ENCODE assay signal across 8 cellular contexts in the genomic region with DNA sequence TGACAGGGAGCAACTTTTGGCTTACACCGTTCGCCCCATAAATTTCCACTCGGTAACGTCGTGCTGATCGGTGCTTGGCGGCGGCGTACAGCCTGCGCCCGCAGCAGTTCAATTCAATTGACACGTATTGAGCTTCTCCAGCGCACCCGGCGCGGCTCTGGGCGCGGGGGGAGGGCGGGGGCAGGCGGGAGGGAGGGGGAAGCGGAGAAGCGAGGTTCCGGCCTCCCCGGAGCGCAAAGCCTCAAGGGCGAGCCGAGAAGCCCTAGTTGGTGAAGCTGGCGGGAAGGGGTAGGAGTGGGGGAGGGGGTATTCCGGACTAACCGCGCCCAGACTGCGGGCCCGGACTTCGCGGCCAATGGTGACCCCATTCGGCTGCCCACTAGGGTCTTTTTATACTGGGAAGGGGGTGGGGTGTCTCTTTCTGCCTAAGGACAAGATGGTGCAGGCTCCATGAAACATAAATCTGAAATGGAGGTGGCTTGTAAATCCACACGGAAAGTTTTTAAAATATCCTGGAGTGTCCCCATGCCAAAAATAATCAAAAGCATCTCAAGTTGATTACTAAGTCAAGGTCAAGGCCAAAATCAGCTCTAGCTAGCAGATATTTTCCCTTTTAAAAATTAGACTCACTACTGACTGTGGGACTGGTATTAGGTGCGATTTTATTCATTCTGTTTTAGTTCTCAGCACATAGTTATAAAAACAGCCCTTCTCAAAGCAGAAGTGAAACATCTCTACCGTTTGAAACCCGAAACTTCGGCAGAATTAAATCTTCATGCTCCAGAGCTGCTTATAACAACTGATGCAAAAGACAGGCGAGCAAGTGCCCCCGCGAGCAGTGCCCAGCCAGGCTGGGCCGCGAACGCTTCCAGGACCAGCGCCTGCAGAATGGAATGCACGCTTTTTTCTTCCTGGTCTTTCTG. TPM values are rescaled to one million over a fixed set of nuclear protein-coding genes. Genes with fewer than 3 reads are reported as not detected.
DNase-seq lines count a peak whose midpoint lies in the region; ATAC-seq and TF ChIP-seq lines count a peak whose summit lies in the region.

No MANE protein-coding gene starts in this region.

- no peak overlapping the region for H4K8ac ChIP-seq in neuronal stem cell (ENCODE audit: low read depth, low read length)

- peaks cover 24 to 44% of the 10 kb centered on the region in 2 experiments for H3K4me1 ChIP-seq in HCT116 (ENCODE audit: control insufficient read depth in 1 of 2, insufficient read depth in 2 of 2, low read length in 2 of 2)
- peaks cover 0 to 1% of the 10 kb centered on the region in 2 donors for H3K4me1 ChIP-seq in esophagus (ENCODE audit: control insufficient read depth in 2 of 2, insufficient read depth in 2 of 2, low read length in 1 of 2)
- peaks cover 15 to 26% of the 10 kb centered on the region in 2 donors for H3K4me1 ChIP-seq in neuronal stem cell (ENCODE audit: control insufficient read depth in 2 of 2, insufficient read depth in 1 of 2, low read depth in 1 of 2, low read length in 2 of 2)

- H2AFZ ChIP-seq in HCT116 (ENCODE audit: low read depth, low read length, poor library complexity, severe bottlenecking) (no peak overlapping the region), neuronal stem cell (ENCODE audit: low read length) (no peak overlapping the region)

- DNase-seq in GM06990 (ENCODE audit: extremely low read depth, insufficient read length) (peak; percentile 69), HCT116 (ENCODE audit: low read depth, low spot score) (no peak), NCI-H128 (lab: John Stamatoyannopoulos, UW; ENCODE audit: unreplicated experiment) (peak; percentile 18), neuronal stem cell (ENCODE audit: low spot score) (no peak), NCI-H1694 (lab: John Stamatoyannopoulos, UW) (no peak)
- DNase-seq in activated CD4-positive, CD25-positive, alpha-beta regulatory T cell treated with anti-CD3 and anti-CD28 coated beads, Interleukin-2, amount 50 U/mL, for 72 hours = peak; percentile 43

- H3K14ac ChIP-seq in neuronal stem cell (ENCODE audit: low read length) = no peak overlapping the region

- H3K23ac ChIP-seq in neuronal stem cell (ENCODE audit: low read depth, low read length, poor library complexity) = no peak overlapping the region

- peak overlapping the region; percentile 90 for H3K27ac ChIP-seq in HCT116 (ENCODE audit: low read depth, low read length)
- H3K27ac ChIP-seq in esophagus (ENCODE audit: low read depth in 2 of 2, low read length in 1 of 2) = peak overlapping the region; percentile 31 to 43
- no peak overlapping the region for H3K27ac ChIP-seq in neuronal stem cell (replicated peaks; ENCODE audit: low read length)

- H3K27me3 ChIP-seq in GM06990 (replicated peaks; ENCODE audit: control insufficient read depth, insufficient read depth, low read length) (no peaks in the 10 kb centered on the region), HCT116 (ENCODE audit: insufficient read depth, low read length) (no peaks in the 10 kb centered on the region), esophagus (ENCODE audit: control insufficient read depth in 1 of 2, insufficient read depth in 2 of 2, low read length in 2 of 2) (no peaks in the 10 kb centered on the region), neuronal stem cell (ENCODE audit: control insufficient read depth in 3 of 3, insufficient read depth in 3 of 3, low read depth in 1 of 3, low read length in 3 of 3) (peaks cover 0 to 9% (median 0%) of the 10 kb centered on the region in 3 experiments)

- TF ChIP-seq CTCF in GM06990 (IDR thresholded peaks at IDR 0.05; ENCODE audit: insufficient read depth, low read length, poor library complexity, severe bottlenecking) (no peak), HCT116 (IDR thresholded peaks at IDR 0.05 in 2 of 3, conservative IDR thresholded peaks at IDR 0.05 in 1 of 3; ENCODE audit: borderline replicate concordance in 1 of 3, insufficient read depth in 1 of 3, low read depth in 2 of 3, low read length in 2 of 3) (no peak)

- no peaks in the 10 kb centered on the region for H3K9me2 ChIP-seq in HCT116 (ENCODE audit: insufficient read depth)

- intact Hi-C loops in HCT116 (cut with micrococcal nuclease) = loop anchor here (2.0 to 10.0 kb wide), 2 partner anchors 73 to 285 kb away; no protein-coding TSS in a partner anchor

- no peak overlapping the region for H2BK120ac ChIP-seq in neuronal stem cell (ENCODE audit: low read depth, low read length)

- H2AK5ac ChIP-seq in neuronal stem cell (ENCODE audit: low read depth, low read length) = no peak overlapping the region

- no peak overlapping the region for H2BK15ac ChIP-seq in neuronal stem cell (ENCODE audit: low read length)

- H3K4me2 ChIP-seq in HCT116 (ENCODE audit: low read length) (peak overlapping the region; percentile 87), neuronal stem cell (ENCODE audit: insufficient read depth, low read length, poor library complexity, severe bottlenecking) (peak overlapping the region; percentile 66)

- H3K9ac ChIP-seq in HCT116 (ENCODE audit: low read length) (peak overlapping the region; percentile 80), neuronal stem cell (ENCODE audit: low read depth, low read length, poor library complexity) (no peak overlapping the region)

- TSS peak; percentile 75 for BruUV-seq in HCT116 (replicated peaks; lab: Mats Ljungman, UMichigan)

- H3K36me3 ChIP-seq in GM06990 (ENCODE audit: control insufficient read depth, insufficient read depth, low read length) (no peaks in the 10 kb centered on the region), HCT116 (ENCODE audit: control insufficient read depth in 1 of 2, insufficient read depth in 2 of 2, low read length in 2 of 2) (no peaks in the 10 kb centered on the region), esophagus (ENCODE audit: control insufficient read depth in 2 of 2, insufficient read depth in 2 of 2, low read length in 1 of 2) (no peaks in the 10 kb centered on the region), neuronal stem cell (replicated peaks in 1 of 2; ENCODE audit: control insufficient read depth in 2 of 2, insufficient read depth in 2 of 2, low read length in 2 of 2) (no peaks in the 10 kb centered on the region)

- H2BK12ac ChIP-seq in neuronal stem cell (ENCODE audit: low read length) = no peak overlapping the region

- peak; percentile 36 for ATAC-seq in HCT116
- no peak for ATAC-seq in GM18870 (IDR thresholded peaks at IDR 0.05; ENCODE audit: unreplicated experiment)

- 9 to 16% methylated on average over 41 to 49 of the region's 49 CpGs for WGBS in esophagus, 2 donors
- no CpG with 5 or more reads among the region's 49 CpGs for WGBS in neuronal stem cell (ENCODE audit: extremely low coverage in 2 of 2, insufficient read length in 2 of 2, insufficient replicate concordance in 1 of 2), 2 donors

- no peak overlapping the region for H4K91ac ChIP-seq in neuronal stem cell (ENCODE audit: low read depth, low read length, poor library complexity)

- H2BK5ac ChIP-seq in neuronal stem cell (ENCODE audit: low read length) = no peak overlapping the region

- H4K20me1 ChIP-seq in HCT116 (ENCODE audit: insufficient read depth) = peaks cover 6% of the 10 kb centered on the region; the same call in 1 of the 2 replicates

- no peak overlapping the region for H3K18ac ChIP-seq in neuronal stem cell (ENCODE audit: low read length)

- H3K4me3 ChIP-seq in GM06990 (replicated peaks; ENCODE audit: low read depth, low read length) (peak overlapping the region; percentile 70), HCT116 (replicated peaks in 1 of 2; ENCODE audit: low read depth in 1 of 2, low read length in 2 of 2) (peak overlapping the region; percentile 50 to 61), esophagus (ENCODE audit: low read depth in 1 of 2, low read length in 2 of 2) (peak overlapping the region; percentile 44 to 55), neuronal stem cell (ENCODE audit: low read length in 2 of 2) (peak overlapping the region in 1 of 2 donors; percentile 60)

- POLR2A ChIA-PET in HCT116 (lab: Charles Lee) = interaction anchor here (1.0 to 3.3 kb wide), 5 partner anchors 9 to 69 kb away, joined by 3 to 19 read pairs (median 3); no protein-coding TSS in a partner anchor

- CTCF ChIA-PET in HCT116 (lab: Charles Lee) = no interaction called here

- peak; percentile 12 for TF ChIP-seq POLR2A in HCT116 (IDR thresholded peaks at IDR 0.05; ENCODE audit: borderline replicate concordance, extremely low read depth, insufficient read depth, insufficient read length)

- peaks cover 74% of the 10 kb centered on the region for H3K79me2 ChIP-seq in HCT116 (ENCODE audit: insufficient read depth, low read length)

- H3K79me1 ChIP-seq in neuronal stem cell (ENCODE audit: low read depth, low read length) = peaks cover under 1% of the 10 kb centered on the region

- H3K9me3 ChIP-seq in HCT116 (ENCODE audit: control insufficient read depth in 1 of 2, insufficient read depth in 1 of 2, low read depth in 1 of 2, low read length in 2 of 2) (no peaks in the 10 kb centered on the region), esophagus (ENCODE audit: control insufficient read depth in 2 of 2, insufficient read depth in 1 of 2, low read depth in 1 of 2, low read length in 1 of 2) (peaks cover 0 to 2% of the 10 kb centered on the region in 2 donors), neuronal stem cell (replicated peaks in 1 of 2; ENCODE audit: control insufficient read depth in 2 of 2, insufficient read depth in 1 of 2, low read depth in 1 of 2, low read length in 2 of 2) (no peaks in the 10 kb centered on the region)

- TF ChIP-seq RAD21 in HCT116 (IDR thresholded peaks at IDR 0.05; ENCODE audit: low read depth) = no peak

- H3K4ac ChIP-seq in neuronal stem cell (ENCODE audit: low read length) = no peak overlapping the region

- RAD21 ChIA-PET in HCT116 (lab: Charles Lee; ENCODE audit: low non-redundant PET in 1 of 2, low total read pairs in 2 of 2, uncharacterized antibody in 2 of 2, unreplicated experiment in 2 of 2) = interaction anchor here in 1 of 2 experiments (0.7 kb wide), 1 partner anchor 67 kb away, joined by 3 read pairs; no protein-coding TSS in a partner anchor

TF ChIP-seq in HCT116, 20 proteins besides CTCF, POLR2A, EP300 and RAD21:
- peak; percentile 35 for TF ChIP-seq TCF7L2 (IDR thresholded peaks at IDR 0.05; ENCODE audit: borderline replicate concordance, extremely low read depth, insufficient read depth, insufficient read length)
- peak; percentile 39; the same call in 1 of the 2 replicates for TF ChIP-seq POLR2AphosphoS5 (IDR thresholded peaks at IDR 0.05; ENCODE audit: low read depth, low read length)
- TF ChIP-seq EZH2 (IDR thresholded peaks at IDR 0.05) = no peak

RNA-seq across cellular contexts. Expression of a gene that starts 1.5 kb away (rescaled TPM):
- total RNA-seq in HCT116 (2021; ENCODE audit: unreplicated experiment) = 35.1 TPM
- polyA plus RNA-seq in HCT116 (2012) = 12.3 and 14.5 TPM in 2 replicates
- 10 to 100 TPM in 1 of 2 donors, 1 to 10 TPM in 1; 9.6 to 10.7 TPM for polyA plus RNA-seq in esophagus
- 5.4 TPM for polyA plus RNA-seq in neuronal stem cell (2013, experiment 1 of 2)
- 5.2 TPM for polyA plus RNA-seq in neuronal stem cell (2013, experiment 2 of 2)

Comparison
In these comparisons a context has a peak if more than half of its experiments do, and no peak if none do; other contexts are left out.
1. DNase-seq: peak in GM06990 (single experiment), NCI-H128 (single experiment) and activated CD4-positive, CD25-positive, alpha-beta regulatory T cell treated with anti-CD3 and anti-CD28 coated beads, Interleukin-2, amount 50 U/mL, for 72 hours (single experiment); none in HCT116 (single experiment), neuronal stem cell (single experiment) and NCI-H1694 (single experiment).